In genomic region chr6:30616811-30617564, GRCh38 we compare ENCODE assay signal across 1 cellular context.
TF ChIP-seq lines count a peak whose summit lies in the region.

Gene PPP1R10, minus strand, starts transcription at chr6:30617243. Its CDS starts 7,299 bp downstream, at chr6:30609944.

TF ChIP-seq in K562, 482 proteins besides CTCF, POLR2A, EP300 and RAD21 (continued from another document and continues in another):
- TF ChIP-seq ZNF407 (IDR thresholded peaks at IDR 0.05; ENCODE audit: low read depth) (0 out of 2 replicates have a peak, but pooled peaks have one; percentile 23), GABPB2 (CRISPR knock-in tag; conservative IDR thresholded peaks at IDR 0.05) (peak; percentile 93), MCM3 (IDR thresholded peaks at IDR 0.05) (no peak), ZNF717 (CRISPR knock-in tag; IDR thresholded peaks at IDR 0.05) (peak; percentile 92), MEIS2 (IDR thresholded peaks at IDR 0.05; ENCODE audit: partially characterized antibody) (no peak), BCOR (IDR thresholded peaks at IDR 0.05) (peak; percentile 90), CBX5 (IDR thresholded peaks at IDR 0.05; ENCODE audit: borderline replicate concordance, low read depth) (no peak), HINFP (tag; conservative IDR thresholded peaks at IDR 0.05; ENCODE audit: low read depth) (no peak), NFYB (IDR thresholded peaks at IDR 0.05; ENCODE audit: extremely low read depth, insufficient read length) (peak; percentile 55), SOX6 (IDR thresholded peaks at IDR 0.05) (peak; percentile 57), BMI1 (IDR thresholded peaks at IDR 0.05; ENCODE audit: low read length) (no peak), GTF2F1 (IDR thresholded peaks at IDR 0.05; ENCODE audit: low read depth, low read length) (peak; percentile 99), MTA3 (IDR thresholded peaks at IDR 0.05; ENCODE audit: borderline replicate concordance) (peak; percentile 100), POLR2AphosphoS2 (IDR thresholded peaks at IDR 0.05; ENCODE audit: low read length) (peak; percentile 99; the same call in 1 of the 2 replicates), SLC30A9 (CRISPR knock-in tag; IDR thresholded peaks at IDR 0.05) (no peak), RBM14 (IDR thresholded peaks at IDR 0.05; ENCODE audit: borderline replicate concordance, insufficient read depth, low read depth, low read length) (no peak), ZNF444 (CRISPR knock-in tag; IDR thresholded peaks at IDR 0.05) (peak; percentile 81), SUPT5H (IDR thresholded peaks at IDR 0.05) (peak; percentile 100), CHCHD3 (CRISPR knock-in tag; IDR thresholded peaks at IDR 0.05) (peak; percentile 97), ASH1L (IDR thresholded peaks at IDR 0.05; ENCODE audit: borderline replicate concordance, low read depth, partially characterized antibody) (peak; percentile 94), ZFP1 (CRISPR knock-in tag; IDR thresholded peaks at IDR 0.05) (peak; percentile 70), HDAC8 (tag; IDR thresholded peaks at IDR 0.05) (no peak), MAFG (tag; conservative IDR thresholded peaks at IDR 0.05) (no peak), HDGF (IDR thresholded peaks at IDR 0.05) (peak; percentile 68; the same call in 1 of the 2 replicates), ZBTB7A (IDR thresholded peaks at IDR 0.05; ENCODE audit: borderline replicate concordance, control insufficient read depth, low read depth, low read length) (peak; percentile 30; the same call in 1 of the 2 replicates), CCNT2 (IDR thresholded peaks at IDR 0.05; ENCODE audit: borderline replicate concordance, extremely low read depth, insufficient read length, low read depth, low read length) (peak; percentile 71), ZBTB17 (CRISPR knock-in tag; IDR thresholded peaks at IDR 0.05) (peak; percentile 87), E2F4 (CRISPR knock-in tag; IDR thresholded peaks at IDR 0.05; ENCODE audit: low read depth) (0 out of 2 replicates have a peak, but pooled peaks have one; percentile 36), MYC (IDR thresholded peaks at IDR 0.05; ENCODE audit: low read depth, low read length) (peak; percentile 91), MYC (CRISPR knock-in tag; IDR thresholded peaks at IDR 0.05; ENCODE audit: borderline replicate concordance, low read depth) (peak; percentile 97), ZNF253 (CRISPR knock-in tag; conservative IDR thresholded peaks at IDR 0.05) (peak; percentile 95), POLR2H (tag; IDR thresholded peaks at IDR 0.05; ENCODE audit: low read depth) (peak; percentile 99), NBN (IDR thresholded peaks at IDR 0.05; ENCODE audit: low read depth) (peak; percentile 72; the same call in 1 of the 2 replicates), ZKSCAN3 (CRISPR knock-in tag; IDR thresholded peaks at IDR 0.05) (no peak), PHB2 (IDR thresholded peaks at IDR 0.05; ENCODE audit: low read depth) (no peak), TOE1 (IDR thresholded peaks at IDR 0.05; ENCODE audit: borderline replicate concordance) (peak; percentile 94; the same call in 1 of the 2 replicates), TOE1 (CRISPR knock-in tag; IDR thresholded peaks at IDR 0.05; ENCODE audit: borderline replicate concordance, low read depth) (peak; percentile 94; the same call in 1 of the 2 replicates), ZNF217 (CRISPR knock-in tag; IDR thresholded peaks at IDR 0.05) (no peak), BRF2 (IDR thresholded peaks at IDR 0.05; ENCODE audit: borderline replicate concordance, insufficient read depth, insufficient read length) (no peak), ZNF561 (CRISPR knock-in tag; conservative IDR thresholded peaks at IDR 0.05) (0 out of 2 replicates have a peak, but pooled peaks have one; percentile 43), TAF9B (IDR thresholded peaks at IDR 0.05; ENCODE audit: partially characterized antibody) (peak; percentile 98), ZNF12 (CRISPR knock-in tag; IDR thresholded peaks at IDR 0.05) (no peak), NRF1 (conservative IDR thresholded peaks at IDR 0.05 in 1 of 2, IDR thresholded peaks at IDR 0.05 in 1 of 2) (no peak), PML (IDR thresholded peaks at IDR 0.05; ENCODE audit: low read length) (peak; percentile 99), TFE3 (CRISPR knock-in tag; IDR thresholded peaks at IDR 0.05) (peak; percentile 61; the same call in 1 of the 2 replicates), FOXA1 (IDR thresholded peaks at IDR 0.05; ENCODE audit: borderline replicate concordance) (no peak), ZNF212 (CRISPR knock-in tag; IDR thresholded peaks at IDR 0.05) (no peak; the same call in 1 of the 2 replicates), E2F6 (IDR thresholded peaks at IDR 0.05; ENCODE audit: borderline replicate concordance in 1 of 2, extremely low read depth in 1 of 2, insufficient read depth in 1 of 2, insufficient read length in 1 of 2, low read depth in 1 of 2, low read length in 1 of 2, poor library complexity in 1 of 2, severe bottlenecking in 1 of 2) (no peak), ZFX (CRISPR knock-in tag; IDR thresholded peaks at IDR 0.05) (peak; percentile 70; the same call in 1 of the 2 replicates)
